ENCODE assay signal across 8 cellular contexts in the genomic region with DNA sequence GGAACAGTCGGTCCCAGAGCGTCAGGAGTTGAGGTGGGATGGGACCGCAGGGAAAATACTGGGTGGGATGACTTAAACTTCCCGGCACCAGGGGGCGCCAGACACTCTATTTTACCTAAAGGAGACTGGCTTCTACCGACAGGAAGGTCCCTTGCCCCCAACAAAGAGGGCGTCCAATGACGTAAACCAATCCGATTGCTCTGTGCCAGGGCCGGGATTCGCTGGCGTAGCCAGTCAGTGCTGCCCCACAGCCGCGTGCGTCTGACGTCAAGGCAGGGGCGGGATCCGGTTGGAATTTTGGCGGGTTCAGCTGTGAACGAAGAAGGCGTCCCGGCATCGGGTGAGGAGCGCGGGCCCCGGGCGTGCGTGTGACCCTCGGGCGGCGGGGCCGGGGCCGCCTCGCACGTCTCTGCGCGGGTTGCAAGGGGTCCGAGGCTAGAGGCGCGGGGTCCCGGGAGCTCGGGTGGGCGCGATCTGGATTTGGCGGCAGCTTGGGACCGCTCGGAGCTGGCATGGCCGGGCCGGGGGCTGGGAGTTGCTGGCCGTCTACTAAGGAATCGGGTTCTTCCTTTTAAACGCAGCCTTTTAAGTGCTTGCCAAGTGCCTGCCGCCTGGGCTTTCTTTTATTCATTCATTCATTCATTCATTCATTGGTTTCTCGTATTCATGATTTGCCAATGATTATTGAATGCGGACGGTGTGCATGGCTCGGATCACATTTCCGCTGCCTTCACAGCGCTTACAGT. TPM values are rescaled to one million over a fixed set of nuclear protein-coding genes. Genes with fewer than 3 reads are reported as not detected.
DNase-seq lines count a peak whose midpoint lies in the region; ATAC-seq, FAIRE-seq and TF ChIP-seq lines count a peak whose summit lies in the region.

Gene MCM10 (plus strand): TSS at position 292 of the 746 bp plus-strand sequence. CDS start 2,645 bp downstream, outside the sequence.

- H3K4me1 Mint-ChIP-seq in activated B cell treated with CpG ODN at 0.5 μM for 24 hours: peaks cover 14% of the 10 kb centered on the region
- peaks cover 27% of the 10 kb centered on the region for H3K4me1 Mint-ChIP-seq in central memory CD8-positive, alpha-beta T cell

- H3K4me3 Mint-ChIP-seq in activated B cell treated with CpG ODN at 0.5 μM for 24 hours: peak within 1 kb of the TSS; percentile 89
- H3K4me3 Mint-ChIP-seq in central memory CD8-positive, alpha-beta T cell: peak within 1 kb of the TSS; percentile 87

- POLR2A ChIA-PET in activated B cell treated with CpG ODN at 0.5 μM for 24 hours (lab: Charles Lee): interaction anchor here (1.8 to 3.2 kb wide), 2 partner anchors 139 to 141 kb away, joined by 9 to 15 read pairs; partner anchors contain the start of gene PHYH

- no peaks in the 10 kb centered on the region for H3K36me3 Mint-ChIP-seq in activated B cell treated with CpG ODN at 0.5 μM for 24 hours (ENCODE audit: low read depth)
- H3K36me3 Mint-ChIP-seq in central memory CD8-positive, alpha-beta T cell (ENCODE audit: insufficient read depth): peaks cover 7% of the 10 kb centered on the region

- DNase-seq in AG10803 (ENCODE audit: low read depth) (peak; percentile 99), NCI-H345 (lab: John Stamatoyannopoulos, UW) (peak; percentile 99), activated B cell treated with CpG ODN at 0.5 μM for 24 hours (peak; percentile 88)
- DNase-seq in central memory CD8-positive, alpha-beta T cell (ENCODE audit: low spot score in 2 of 2): peak; percentile 95 to 96
- DNase-seq in stimulated activated CD4-positive, alpha-beta T cell treated with anti-CD3 and anti-CD28 coated beads, Interleukin-12 subunit alpha, Interleukin-12 subunit beta, amount 100 ng/mL, for 48 hours (ENCODE audit: low read depth in 2 of 3, low spot score in 1 of 3): peak; percentile 97 to 98 (median 97)

- H3K9me3 Mint-ChIP-seq in activated B cell treated with CpG ODN at 0.5 μM for 24 hours: peaks cover 2% of the 10 kb centered on the region
- no peaks in the 10 kb centered on the region for H3K9me3 Mint-ChIP-seq in central memory CD8-positive, alpha-beta T cell

- intact Hi-C loops in activated B cell treated with CpG ODN at 0.5 μM for 24 hours (cut with micrococcal nuclease): loop anchor here (1.0 to 2.0 kb wide), 8 partner anchors 62 to 615 kb away; partner anchors contain the start of genes PRPF18 and SEPHS1

- H3K27ac Mint-ChIP-seq in activated B cell treated with CpG ODN at 0.5 μM for 24 hours: peak within 1 kb of the TSS; percentile 43
- peak within 1 kb of the TSS; percentile 89 for H3K27ac Mint-ChIP-seq in central memory CD8-positive, alpha-beta T cell (ENCODE audit: low read depth)

- CTCF ChIA-PET in activated B cell treated with CpG ODN at 0.5 μM for 24 hours (lab: Charles Lee): interaction anchor here (0.9 to 4.6 kb wide), 4 partner anchors 10 to 191 kb away, joined by 3 to 32 read pairs (median 10); no protein-coding TSS in a partner anchor

- peak; percentile 86 for FAIRE-seq in islet of Langerhans (lab: Jason Lieb, UNC)

- TF ChIP-seq CTCF in AG10803 (conservative IDR thresholded peaks at IDR 0.05; ENCODE audit: low read length): peak; percentile 78
- peak; percentile 77 for TF ChIP-seq CTCF in activated B cell treated with CpG ODN at 0.5 μM for 24 hours (IDR thresholded peaks at IDR 0.05)

- no peaks in the 10 kb centered on the region for H3K27me3 Mint-ChIP-seq in activated B cell treated with CpG ODN at 0.5 μM for 24 hours
- no peaks in the 10 kb centered on the region for H3K27me3 Mint-ChIP-seq in central memory CD8-positive, alpha-beta T cell

- ATAC-seq in GM19023 (IDR thresholded peaks at IDR 0.05; ENCODE audit: unreplicated experiment): peak; percentile 100
- ATAC-seq in HG03280 (IDR thresholded peaks at IDR 0.05; ENCODE audit: unreplicated experiment): peak; percentile 100
- peak; percentile 100 for ATAC-seq in activated B cell treated with CpG ODN at 0.5 μM for 24 hours (ENCODE audit: low read depth)
- ATAC-seq in central memory CD8-positive, alpha-beta T cell (replicated peaks; ENCODE audit: extremely low read depth, poor library complexity, severe bottlenecking): peak; percentile 100

- H3K4me3 ChIP-seq in AG10803 (ENCODE audit: low read length): peak within 1 kb of the TSS; percentile 62

RNA-seq across cellular contexts. Expression of gene MCM10, which starts in this region (rescaled TPM):
- total RNA-seq in activated B cell treated with CpG ODN at 0.5 μM for 24 hours: 3.7 and 4.6 TPM in 2 replicates

Comparison
In these comparisons a context has a peak if more than half of its experiments do, and no peak if none do; other contexts are left out.
1. Peak in every context shown above with its lines: DNase-seq, ATAC-seq and H3K4me3 ChIP-seq.